ENCODE assay signal across 9 cellular contexts in genomic region chr16:3158014-3158497, GRCh38. TPM values are rescaled to one million over a fixed set of nuclear protein-coding genes. Genes with fewer than 3 reads are reported as not detected.
DNase-seq lines count a peak whose midpoint lies in the region; ATAC-seq and TF ChIP-seq lines count a peak whose summit lies in the region.
"Had no signal": no experiment of that assay in that cellular context is flagged by ENCODE, and none has a peak within 500 bp of the region (broad histone marks: within the 10 kb centered on the region; RNA-seq: fewer than 3 reads in every experiment).

No MANE protein-coding gene starts in this region.

- CTCF ChIA-PET in IMR-90 (lab: Yijun Ruan, JAX): interaction anchor here (1.2 kb wide), 1 partner anchor 23 kb away, joined by 3 read pairs; the partner anchor contains the start of gene ZNF213

- H3K4ac ChIP-seq in IMR-90 (ENCODE audit: low read depth, low read length): 0 out of 2 replicates have a peak overlapping the region, but pooled peaks have one; percentile 6

- no peak overlapping the region for H4K91ac ChIP-seq in IMR-90 (ENCODE audit: insufficient read depth, low read depth, low read length)

- peaks cover 10% of the 10 kb centered on the region for H3K9me1 ChIP-seq in IMR-90 (ENCODE audit: insufficient read depth, low read length)

- TF ChIP-seq POLR2A in IMR-90 (IDR thresholded peaks at IDR 0.05; ENCODE audit: low read depth, low read length) (no peak), thyroid gland (IDR thresholded peaks at IDR 0.05) (no peak)

- peak; percentile 5 for ATAC-seq in IMR-90 (ENCODE audit: low read depth)
- peak; percentile 49 for ATAC-seq in left lobe of liver

- no peak for TF ChIP-seq CTCF in IMR-90 (conservative IDR thresholded peaks at IDR 0.05; ENCODE audit: low read depth, low read length)
- TF ChIP-seq CTCF in astrocyte of the spinal cord (IDR thresholded peaks at IDR 0.05; ENCODE audit: low read depth, low read length): no peak
- TF ChIP-seq CTCF in thyroid gland (IDR thresholded peaks at IDR 0.05): no peak
- TF ChIP-seq CTCF in GM10266 (IDR thresholded peaks at IDR 0.05; ENCODE audit: control insufficient read depth, insufficient read depth, low read depth, missing control alignments): no peak

- peaks cover 9% of the 10 kb centered on the region; the same call in 1 of the 2 replicates for H4K20me1 ChIP-seq in IMR-90 (ENCODE audit: insufficient read depth, low read length)

- peak overlapping the region; percentile 94 for H2AK9ac ChIP-seq in IMR-90 (replicated peaks; ENCODE audit: low read depth, low read length, poor library complexity)

- H3K27me3 ChIP-seq in IMR-90 (ENCODE audit: control insufficient read depth, insufficient read depth, low read length) (no peaks in the 10 kb centered on the region), thyroid gland (no peaks in the 10 kb centered on the region)

- H3K23ac ChIP-seq in IMR-90 (ENCODE audit: low read depth, low read length): 0 out of 2 replicates have a peak overlapping the region, but pooled peaks have one; percentile 21

- no peak overlapping the region for H2BK5ac ChIP-seq in IMR-90 (ENCODE audit: low read depth, low read length, poor library complexity, severe bottlenecking)

- dilution Hi-C loops in IMR-90 (cut with HindIII; ENCODE audit: low sequenced_read_pairs, unreplicated experiment): no loop called here

- BruUV-seq in IMR-90 (replicated peaks; lab: Mats Ljungman, UMichigan): no TSS peak

- no peak overlapping the region; a peak in 2 of 4 replicates for H4K8ac ChIP-seq in IMR-90 (ENCODE audit: low read depth in 2 of 2, low read length in 2 of 2)

- H3K4me3 ChIP-seq in IMR-90 (ENCODE audit: insufficient read depth, low read depth, low read length): peak overlapping the region; percentile 72
- H3K4me3 ChIP-seq in astrocyte of the spinal cord (ENCODE audit: low read depth, low read length): peak overlapping the region; percentile 73
- H3K4me3 ChIP-seq in thyroid gland (replicated peaks in 1 of 3): peak overlapping the region; percentile 83 to 96 (median 92)

- peak overlapping the region; percentile 70 for H3K4me2 ChIP-seq in IMR-90 (ENCODE audit: low read depth, low read length)

- no peak overlapping the region for H2BK15ac ChIP-seq in IMR-90 (ENCODE audit: low read depth, low read length)

- H3K56ac ChIP-seq in IMR-90 (ENCODE audit: extremely low read depth, insufficient read depth, low read length): no peak overlapping the region

- intact Hi-C loops in IMR-90 (cut with micrococcal nuclease): no loop called here
- intact Hi-C loops in thyroid gland (cut with DNase I): no loop called here

- DNase-seq in ELF-1 (ENCODE audit: low read depth, low spot score) (peak; percentile 63), IMR-90 (no peak), astrocyte of the spinal cord (ENCODE audit: low read depth, low spot score) (peak; percentile 48), left lobe of liver (ENCODE audit: low spot score) (no peak), thyroid gland (no peak), NCI-H748 (lab: John Stamatoyannopoulos, UW; ENCODE audit: unreplicated experiment) (no peak), GM10266 (ENCODE audit: extremely low spot score) (no peak)
- no peak for DNase-seq in effector CD8-positive, alpha-beta T cell (lab: John Stamatoyannopoulos, UW)

- POLR2A ChIA-PET in IMR-90 (lab: Charles Lee; ENCODE audit: unreplicated experiment): no interaction called here

- no peak for TF ChIP-seq RAD21 in IMR-90 (IDR thresholded peaks at IDR 0.05; ENCODE audit: low read length)

- H3K18ac ChIP-seq in IMR-90 (ENCODE audit: low read depth, low read length): no peak overlapping the region

- no peak overlapping the region for H3K9ac ChIP-seq in IMR-90 (ENCODE audit: low read depth, low read length)

- H2BK120ac ChIP-seq in IMR-90 (ENCODE audit: low read depth, low read length): no peak overlapping the region

- H3K14ac ChIP-seq in IMR-90 (replicated peaks; ENCODE audit: low read depth, low read length): no peak overlapping the region

- no peak overlapping the region for H2BK20ac ChIP-seq in IMR-90 (ENCODE audit: low read depth, low read length)

- no peak overlapping the region for H2AK5ac ChIP-seq in IMR-90 (ENCODE audit: low read depth, low read length)

- in situ Hi-C loops in IMR-90 (cut with MboI; ENCODE audit: low sequenced_read_pairs) (no loop called here), astrocyte of the spinal cord (cut with HindIII; ENCODE audit: low sequenced_read_pairs) (no loop called here)

- H3K4me1 ChIP-seq in IMR-90 (ENCODE audit: control insufficient read depth, insufficient read depth, low read length): peaks cover 4% of the 10 kb centered on the region
- peaks cover 6 to 12% of the 10 kb centered on the region in 2 donors for H3K4me1 ChIP-seq in thyroid gland

- H3K9me3 ChIP-seq in IMR-90 (ENCODE audit: control insufficient read depth, insufficient read depth, low read length): no peaks in the 10 kb centered on the region
- no peaks in the 10 kb centered on the region for H3K9me3 ChIP-seq in thyroid gland

- 0% methylated on average over 9 of the region's 26 CpGs; no CpG with 5 or more reads in 1 of the 2 experiments for WGBS in IMR-90 (ENCODE audit: extremely low coverage in 2 of 2, insufficient read length in 1 of 2), 2 experiments
- 0 to 1% methylated on average over 8 to 22 of the region's 26 CpGs for WGBS in thyroid gland, 2 donors

- no peak overlapping the region for H4K5ac ChIP-seq in IMR-90 (ENCODE audit: low read depth, low read length)

- H3K36me3 ChIP-seq in IMR-90 (ENCODE audit: control insufficient read depth, insufficient read depth, low read length) (no peaks in the 10 kb centered on the region), thyroid gland (no peaks in the 10 kb centered on the region)

- H3K27ac ChIP-seq in IMR-90 (ENCODE audit: insufficient read depth, low read length) (peak overlapping the region; percentile 10; the same call in 1 of the 2 replicates), thyroid gland (peak overlapping the region; percentile 81 to 93 (median 87))

- no peaks in the 10 kb centered on the region for H3K79me1 ChIP-seq in IMR-90 (ENCODE audit: low read depth in 1 of 2, low read length in 2 of 2)

- peak overlapping the region; percentile 94 for H2AFZ ChIP-seq in IMR-90 (replicated peaks; ENCODE audit: low read length, poor library complexity)

TF ChIP-seq in IMR-90, 13 proteins besides CTCF, POLR2A, EP300 and RAD21:
- TF ChIP-seq CHD1 (IDR thresholded peaks at IDR 0.05; ENCODE audit: low read depth, low read length) (no peak), MXI1 (IDR thresholded peaks at IDR 0.05; ENCODE audit: borderline replicate concordance, low read depth, low read length) (no peak), USF2 (IDR thresholded peaks at IDR 0.05; ENCODE audit: low read depth, low read length) (no peak), RCOR1 (IDR thresholded peaks at IDR 0.05; ENCODE audit: insufficient replicate concordance, low read length) (no peak), CEBPB (IDR thresholded peaks at IDR 0.05; ENCODE audit: low read depth, low read length) (no peak), FOS (IDR thresholded peaks at IDR 0.05; ENCODE audit: low read depth, low read length) (no peak), BHLHE40 (IDR thresholded peaks at IDR 0.05; ENCODE audit: low read depth, low read length) (no peak), NFE2L2 (IDR thresholded peaks at IDR 0.05; ENCODE audit: low read depth, low read length) (no peak), SMC3 (IDR thresholded peaks at IDR 0.05; ENCODE audit: low read depth, low read length) (no peak), RFX5 (IDR thresholded peaks at IDR 0.05; ENCODE audit: low read depth, low read length) (no peak), MAZ (IDR thresholded peaks at IDR 0.05; ENCODE audit: borderline replicate concordance, low read depth, low read length) (no peak)

RNA-seq across cellular contexts. Expression of gene ZNF213, which starts 23.2 kb away (rescaled TPM):
- total RNA-seq in IMR-90 (2012; rRNA removed): 0.56 and 0.72 TPM in 2 replicates
- 4.0 and 4.1 TPM in 2 replicates for polyA plus RNA-seq in IMR-90 (2012; rRNA removed)
- polyA plus RNA-seq in IMR-90 (2012; cell fraction: cytosol; rRNA removed): 2.3 and 4.0 TPM in 2 replicates
- 1.7 and 4.7 TPM in 2 replicates for polyA plus RNA-seq in IMR-90 (2012; cell fraction: nucleus; rRNA removed; ENCODE audit: low replicate concordance)
- 2.7 TPM for total RNA-seq in left lobe of liver
- total RNA-seq in thyroid gland: 10 to 100 TPM in 1 of 4 donors, 1 to 10 TPM in 3; 5.2 to 10.2 (median 8.7) TPM

RNA-seq across cellular contexts. Expression of gene OR1F1, which starts 29.9 kb away (rescaled TPM):
- total RNA-seq in IMR-90 (2012; rRNA removed) (not detected in 2 replicates), left lobe of liver (not detected), thyroid gland (not detected)
- 0.12 and 0.27 TPM in 2 replicates for polyA plus RNA-seq in IMR-90 (2012; rRNA removed)
- polyA plus RNA-seq in IMR-90 (2012; cell fraction: cytosol; rRNA removed): 0.18 TPM in 1 of 2 replicates, not detected in the other
- polyA plus RNA-seq in IMR-90 (2012; cell fraction: nucleus; rRNA removed; ENCODE audit: low replicate concordance): 0.29 and 0.42 TPM in 2 replicates
- total RNA-seq: T-helper 2 cell treated with Interferon-gamma antibody and Interleukin-4, amounts not matched to agents 100 ng/mL and 5 ng/mL, for 36 hours had no signal

RNA-seq across cellular contexts. Expression of gene ZNF205, which starts 45.7 kb away (rescaled TPM):
- total RNA-seq in IMR-90 (2012; rRNA removed): 8.2 and 8.3 TPM in 2 replicates
- 12.7 and 14.5 TPM in 2 replicates for polyA plus RNA-seq in IMR-90 (2012; rRNA removed)
- 9.2 and 18.7 TPM in 2 replicates for polyA plus RNA-seq in IMR-90 (2012; cell fraction: cytosol; rRNA removed)
- polyA plus RNA-seq in IMR-90 (2012; cell fraction: nucleus; rRNA removed; ENCODE audit: low replicate concordance): 15.6 and 43.0 TPM in 2 replicates
- 7.0 TPM for total RNA-seq in left lobe of liver
- 10 to 100 TPM; 18.5 to 28.9 (median 19.6) TPM for total RNA-seq in thyroid gland

RNA-seq across cellular contexts. Expression of gene ZSCAN10, which starts 59.0 kb away (rescaled TPM):
- total RNA-seq in IMR-90 (2012; rRNA removed): not detected in 2 replicates
- polyA plus RNA-seq in IMR-90 (2012; rRNA removed): not detected in 2 replicates
- not detected in 2 replicates for polyA plus RNA-seq in IMR-90 (2012; cell fraction: cytosol; rRNA removed)
- 0.02 and 0.12 TPM in 2 replicates for polyA plus RNA-seq in IMR-90 (2012; cell fraction: nucleus; rRNA removed; ENCODE audit: low replicate concordance)
- 0.10 TPM for total RNA-seq in left lobe of liver
- not detected for total RNA-seq in thyroid gland

Comparison
In these comparisons a context has a peak if more than half of its experiments do, and no peak if none do; other contexts are left out.
1. DNase-seq: peak in ELF-1 (single experiment) and astrocyte of the spinal cord (single experiment); none in IMR-90 (single experiment), left lobe of liver (single experiment), thyroid gland (0 of 2), NCI-H748 (single experiment), GM10266 (single experiment) and effector CD8-positive, alpha-beta T cell (single experiment).
2. Peak in every context shown above with its lines, with median percentiles within 50 percentile points of each other: H3K4me3 ChIP-seq.